ENCODE assay signal across 7 cellular contexts in genomic region chr5:181190711-181191525, GRCh38. TPM values are rescaled to one million over a fixed set of nuclear protein-coding genes. Genes with fewer than 3 reads are reported as not detected.
DNase-seq lines count a peak whose midpoint lies in the region; ATAC-seq lines count a peak whose summit lies in the region.

No MANE protein-coding gene starts in this region.

- ATAC-seq in GM19455 (IDR thresholded peaks at IDR 0.05; ENCODE audit: unreplicated experiment) = peak; percentile 13
- ATAC-seq in activated T-cell treated with anti-CD3 and anti-CD28 coated beads, Interleukin-2, amount 50 U/mL, for 72 hours (replicated peaks in 1 of 2) = peak; percentile 12 to 18

- H3K4me1 ChIP-seq in HUES48 (ENCODE audit: control insufficient read depth, insufficient read depth, low read length) = no peaks in the 10 kb centered on the region

- intact Hi-C loops in posterior vena cava (cut with DNase I) = loop anchor here in 1 of 2 donors (2.0 kb wide), 2 partner anchors 16 to 32 kb away; partner anchors contain the start of gene TRIM41

- H3K36me3 Mint-ChIP-seq in activated T-cell treated with anti-CD3 and anti-CD28 coated beads, Interleukin-2, amount 50 U/mL, for 72 hours (ENCODE audit: insufficient read depth in 2 of 2) = peaks cover 2 to 10% of the 10 kb centered on the region in 2 donors

- H3K4me3 ChIP-seq in HUES48 (ENCODE audit: low read depth, low read length) = peak overlapping the region; percentile 87

- no peaks in the 10 kb centered on the region for H3K27me3 Mint-ChIP-seq in activated T-cell treated with anti-CD3 and anti-CD28 coated beads, Interleukin-2, amount 50 U/mL, for 72 hours (ENCODE audit: low read depth)

- peak overlapping the region; percentile 99 for H3K27ac Mint-ChIP-seq in activated T-cell treated with anti-CD3 and anti-CD28 coated beads, Interleukin-2, amount 50 U/mL, for 72 hours

- peak overlapping the region; percentile 98 to 100 for H3K4me3 Mint-ChIP-seq in activated T-cell treated with anti-CD3 and anti-CD28 coated beads, Interleukin-2, amount 50 U/mL, for 72 hours

- peaks cover 51% of the 10 kb centered on the region for H3K4me1 Mint-ChIP-seq in activated T-cell treated with anti-CD3 and anti-CD28 coated beads, Interleukin-2, amount 50 U/mL, for 72 hours (ENCODE audit: low read depth)

- no peaks in the 10 kb centered on the region for H3K9me3 ChIP-seq in HUES48 (ENCODE audit: control insufficient read depth, insufficient read depth, low read length)

- peaks cover 26% of the 10 kb centered on the region for H3K27me3 ChIP-seq in HUES48 (ENCODE audit: control insufficient read depth, insufficient read depth, low read length)

- H3K36me3 ChIP-seq in HUES48 (ENCODE audit: control insufficient read depth, insufficient read depth, low read length) = no peaks in the 10 kb centered on the region

- H3K27ac ChIP-seq in HUES48 (ENCODE audit: low read depth, low read length) = no peak overlapping the region

- no peak overlapping the region for H3K9ac ChIP-seq in HUES48 (ENCODE audit: low read depth, low read length)

- no peaks in the 10 kb centered on the region for H3K9me3 Mint-ChIP-seq in activated T-cell treated with anti-CD3 and anti-CD28 coated beads, Interleukin-2, amount 50 U/mL, for 72 hours

- peak; percentile 58 to 68 for DNase-seq in activated T-cell treated with anti-CD3 and anti-CD28 coated beads, Interleukin-2, amount 50 U/mL, for 72 hours
- DNase-seq in globus pallidus (ENCODE audit: low spot score) = peak; percentile 54
- DNase-seq in posterior vena cava (ENCODE audit: low spot score) = peak; percentile 80
- no peak for DNase-seq in NCI-H526 treated with DMSO at 0.1 percent for 48 hours (lab: John Stamatoyannopoulos, UW)
- no peak for DNase-seq in NCI-H2196 treated with DMSO at 0.1 percent for 48 hours (lab: John Stamatoyannopoulos, UW; ENCODE audit: unreplicated experiment)

RNA-seq across cellular contexts. Expression of gene TRIM7, which starts 14.1 kb away (rescaled TPM):
- total RNA-seq in activated T-cell treated with anti-CD3 and anti-CD28 coated beads, Interleukin-2, amount 50 U/mL, for 72 hours = 1 to 10 TPM; 2.4 to 2.9 TPM
- 1 to 10 TPM; 3.1 to 3.5 TPM for total RNA-seq in posterior vena cava

RNA-seq across cellular contexts. Expression of gene TRIM41, which starts 32.2 kb away (rescaled TPM):
- 10 to 100 TPM; 42.1 to 52.1 TPM for total RNA-seq in activated T-cell treated with anti-CD3 and anti-CD28 coated beads, Interleukin-2, amount 50 U/mL, for 72 hours
- 10 to 100 TPM; 15.2 to 20.4 TPM for total RNA-seq in posterior vena cava

RNA-seq across cellular contexts. Expression of gene OR2V2, which starts 43.5 kb away (rescaled TPM):
- total RNA-seq in activated T-cell treated with anti-CD3 and anti-CD28 coated beads, Interleukin-2, amount 50 U/mL, for 72 hours = not detected
- total RNA-seq in posterior vena cava = not detected

RNA-seq across cellular contexts. Expression of gene RACK1, which starts 52.8 kb away (rescaled TPM):
- 1,000 to 10,000 TPM; 3,606 to 3,662 TPM for total RNA-seq in activated T-cell treated with anti-CD3 and anti-CD28 coated beads, Interleukin-2, amount 50 U/mL, for 72 hours
- 1,000 to 10,000 TPM; 1,013 to 1,030 TPM for total RNA-seq in posterior vena cava

RNA-seq across cellular contexts. Expression of gene OR2V1, which starts 59.9 kb away (rescaled TPM):
- not detected for total RNA-seq in activated T-cell treated with anti-CD3 and anti-CD28 coated beads, Interleukin-2, amount 50 U/mL, for 72 hours
- not detected for total RNA-seq in posterior vena cava

Comparison
In these comparisons a context has a peak if more than half of its experiments do, and no peak if none do; other contexts are left out.
1. DNase-seq: peak in activated T-cell treated with anti-CD3 and anti-CD28 coated beads, Interleukin-2, amount 50 U/mL, for 72 hours (2 of 2), globus pallidus (single experiment) and posterior vena cava (single experiment); none in NCI-H526 treated with DMSO at 0.1 percent for 48 hours (single experiment) and NCI-H2196 treated with DMSO at 0.1 percent for 48 hours (single experiment).